1 cellular context compared by ENCODE assay signal in genomic region chr2:68448671-68449394, GRCh38.
TF ChIP-seq lines count a peak whose summit lies in the region.

No MANE protein-coding gene starts in this region.

TF ChIP-seq in GM12878, 131 proteins besides CTCF, POLR2A, EP300 and RAD21:
- no peak for TF ChIP-seq ESRRA (IDR thresholded peaks at IDR 0.05; ENCODE audit: low read length)
- no peak for TF ChIP-seq CREB1 (IDR thresholded peaks at IDR 0.05; ENCODE audit: low read depth)
- no peak for TF ChIP-seq JUND (IDR thresholded peaks at IDR 0.05; ENCODE audit: low read depth, low read length)
- no peak for TF ChIP-seq USF2 (IDR thresholded peaks at IDR 0.05; ENCODE audit: borderline replicate concordance, low read depth, low read length)
- TF ChIP-seq, protein P1, sequence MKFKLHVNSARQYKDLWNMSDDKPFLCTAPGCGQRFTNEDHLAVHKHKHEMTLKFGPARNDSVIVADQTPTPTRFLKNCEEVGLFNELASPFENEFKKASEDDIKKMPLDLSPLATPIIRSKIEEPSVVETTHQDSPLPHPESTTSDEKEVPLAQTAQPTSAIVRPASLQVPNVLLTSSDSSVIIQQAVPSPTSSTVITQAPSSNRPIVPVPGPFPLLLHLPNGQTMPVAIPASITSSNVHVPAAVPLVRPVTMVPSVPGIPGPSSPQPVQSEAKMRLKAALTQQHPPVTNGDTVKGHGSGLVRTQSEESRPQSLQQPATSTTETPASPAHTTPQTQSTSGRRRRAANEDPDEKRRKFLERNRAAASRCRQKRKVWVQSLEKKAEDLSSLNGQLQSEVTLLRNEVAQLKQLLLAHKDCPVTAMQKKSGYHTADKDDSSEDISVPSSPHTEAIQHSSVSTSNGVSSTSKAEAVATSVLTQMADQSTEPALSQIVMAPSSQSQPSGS (IDR thresholded peaks at IDR 0.05; ENCODE audit: low read length) = no peak
- TF ChIP-seq, protein P2, sequence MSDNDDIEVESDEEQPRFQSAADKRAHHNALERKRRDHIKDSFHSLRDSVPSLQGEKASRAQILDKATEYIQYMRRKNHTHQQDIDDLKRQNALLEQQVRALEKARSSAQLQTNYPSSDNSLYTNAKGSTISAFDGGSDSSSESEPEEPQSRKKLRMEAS (IDR thresholded peaks at IDR 0.05; ENCODE audit: low read depth, low read length) = no peak
- TF ChIP-seq CBX3 (IDR thresholded peaks at IDR 0.05; ENCODE audit: borderline replicate concordance, low read depth) = no peak
TF ChIP-seq in GM12878: peak in this region for 0.
